Comparison of ENCODE assay signal across 5 cellular contexts in the genomic region with DNA sequence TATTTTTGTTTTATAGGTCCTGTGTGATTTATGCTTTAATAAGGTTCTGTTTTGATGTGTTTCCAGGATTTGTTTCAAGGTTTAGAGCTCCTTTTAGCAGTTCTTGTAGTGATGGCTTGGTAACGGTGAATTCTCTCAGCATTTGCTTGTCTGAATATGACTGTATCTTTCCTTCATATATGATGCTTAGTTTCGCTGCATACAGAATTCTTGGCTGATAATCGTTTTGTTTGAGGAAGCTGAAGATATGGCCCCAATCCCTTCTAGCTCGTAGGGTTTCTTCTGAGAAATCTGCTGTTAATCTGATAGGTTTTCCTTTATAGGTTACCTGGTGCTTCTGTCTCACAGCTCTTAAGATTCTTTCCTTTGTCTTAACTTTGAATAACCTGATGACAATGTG. TPM values are rescaled to one million over a fixed set of nuclear protein-coding genes. Genes with fewer than 3 reads are reported as not detected.
"Had no signal": no experiment of that assay in that cellular context is flagged by ENCODE, and none has a peak within 500 bp of the region (broad histone marks: within the 10 kb centered on the region; RNA-seq: fewer than 3 reads in every experiment).

No MANE protein-coding gene starts in this region.

RNA-seq across cellular contexts. Expression of gene RAB3C, which starts 20.0 kb away (rescaled TPM):
- total RNA-seq: mammary epithelial cell; myocyte; naive thymus-derived CD4-positive, alpha-beta T cell had no signal
- polyA plus RNA-seq: immature natural killer cell; keratinocyte; mammary epithelial cell; naive thymus-derived CD4-positive, alpha-beta T cell had no signal
